23 cellular contexts compared by ENCODE assay signal in genomic region chr5:50715001-50715400, GRCh38. TPM values are rescaled to one million over a fixed set of nuclear protein-coding genes. Genes with fewer than 3 reads are reported as not detected.
A peak's percentile ranks its signal among the peaks of the same experiment; 100 is the strongest.
DNase-seq lines count a peak whose midpoint lies in the region; ATAC-seq, FAIRE-seq and TF ChIP-seq lines count a peak whose summit lies in the region.
"Had no signal": no experiment of that assay in that cellular context is flagged by ENCODE, and none has a peak within 500 bp of the region (broad histone marks: within the 10 kb centered on the region; RNA-seq: fewer than 3 reads in every experiment).

No MANE protein-coding gene starts in this region.

- H3K4me1 ChIP-seq in HepG2 (ENCODE audit: insufficient read depth, low read length) = no peaks in the 10 kb centered on the region
- H3K4me1 ChIP-seq: uterus had no signal

- H3K36me3 ChIP-seq in HepG2 (replicated peaks in 1 of 2; ENCODE audit: control insufficient read depth in 1 of 2, insufficient read depth in 2 of 2, low read length in 2 of 2) = no peaks in the 10 kb centered on the region
- H3K36me3 ChIP-seq: esophagus squamous epithelium, ovary, right atrium auricular region, uterus had no signal

- peak overlapping the region; percentile 35 for H3K4me3 Mint-ChIP-seq in T-helper 2 cell treated with Interferon-gamma antibody and Interleukin-4, amounts not matched to agents 5 μg/mL and 100 μg/mL, for 36 hours
- peak overlapping the region; percentile 28 for H3K4me3 Mint-ChIP-seq in activated T-helper 17 cell treated with anti-CD3 and anti-CD28 coated beads, Interleukin-2, amount 50 U/mL, for 72 hours
- peak overlapping the region; percentile 74 for H3K4me3 Mint-ChIP-seq in natural killer cell

- no peaks in the 10 kb centered on the region for H3K27me3 ChIP-seq in HepG2 (ENCODE audit: control insufficient read depth in 1 of 2, insufficient read depth in 2 of 2, low read length in 2 of 2)
- H3K27me3 ChIP-seq: esophagus squamous epithelium, ovary, right atrium auricular region, uterus had no signal

- no peak overlapping the region for H3K27ac ChIP-seq in HepG2 (ENCODE audit: extremely low read length, insufficient read depth, low read length)
- H3K27ac ChIP-seq: 22Rv1, esophagus squamous epithelium, ovary, right atrium auricular region, SK-N-MC, uterus had no signal

- peaks cover 42% of the 10 kb centered on the region for H3K4me1 Mint-ChIP-seq in T-helper 2 cell treated with Interferon-gamma antibody and Interleukin-4, amounts not matched to agents 5 μg/mL and 100 μg/mL, for 36 hours (ENCODE audit: low read depth)
- peaks cover 62% of the 10 kb centered on the region for H3K4me1 Mint-ChIP-seq in activated T-helper 17 cell treated with anti-CD3 and anti-CD28 coated beads, Interleukin-2, amount 50 U/mL, for 72 hours
- peaks cover 82 to 89% of the 10 kb centered on the region in 2 donors for H3K4me1 Mint-ChIP-seq in natural killer cell

- no peaks in the 10 kb centered on the region for H3K79me2 ChIP-seq in HepG2 (ENCODE audit: insufficient read depth, low read length)

- H3K4me3 ChIP-seq in HepG2 (replicated peaks in 1 of 3; ENCODE audit: insufficient read depth in 1 of 3, low read depth in 2 of 3, low read length in 3 of 3) = no peak overlapping the region
- H3K4me3 ChIP-seq: esophagus squamous epithelium, lung, ovary, right atrium auricular region, SK-N-MC, uterus had no signal

- BruUV-seq in HepG2 (replicated peaks; lab: Mats Ljungman, UMichigan) = no TSS peak

- TF ChIP-seq RAD21 in HepG2 (CRISPR knock-in tag; IDR thresholded peaks at IDR 0.05) = no peak

- CTCF ChIA-PET in HepG2 (lab: Yijun Ruan, JAX; ENCODE audit: low intra/inter-chr PET ratio, low total read pairs) = no interaction called here

- TF ChIP-seq EP300 in HepG2 (IDR thresholded peaks at IDR 0.05; ENCODE audit: low read depth in 2 of 2, low read length in 2 of 2) (no peak), HepG2 (CRISPR knock-in tag; IDR thresholded peaks at IDR 0.05; ENCODE audit: borderline replicate concordance) (no peak)

- H3K9ac ChIP-seq in HepG2 (ENCODE audit: insufficient read depth, low read depth, low read length) = no peak overlapping the region

- TF ChIP-seq CTCF in natural killer cell (IDR thresholded peaks at IDR 0.05) (no peak), HepG2 (CRISPR knock-in tag; IDR thresholded peaks at IDR 0.05) (no peak)

- ATAC-seq in activated T-helper 17 cell treated with anti-CD3 and anti-CD28 coated beads, Interleukin-2, amount 50 U/mL, for 72 hours (replicated peaks) = no peak
- ATAC-seq in natural killer cell = peak in 1 of 3 donors; percentile 41
- ATAC-seq in HepG2 = no peak
- ATAC-seq in GM19351 (IDR thresholded peaks at IDR 0.05; ENCODE audit: unreplicated experiment) = no peak

- H3K36me3 Mint-ChIP-seq in T-helper 2 cell treated with Interferon-gamma antibody and Interleukin-4, amounts not matched to agents 5 μg/mL and 100 μg/mL, for 36 hours (ENCODE audit: low read depth) = peaks cover 27% of the 10 kb centered on the region
- peaks cover 1% of the 10 kb centered on the region for H3K36me3 Mint-ChIP-seq in activated T-helper 17 cell treated with anti-CD3 and anti-CD28 coated beads, Interleukin-2, amount 50 U/mL, for 72 hours (ENCODE audit: low read depth)
- H3K36me3 Mint-ChIP-seq in natural killer cell = no peaks in the 10 kb centered on the region

- no peak overlapping the region for H3K27ac Mint-ChIP-seq in T-helper 2 cell treated with Interferon-gamma antibody and Interleukin-4, amounts not matched to agents 5 μg/mL and 100 μg/mL, for 36 hours
- H3K27ac Mint-ChIP-seq in activated T-helper 17 cell treated with anti-CD3 and anti-CD28 coated beads, Interleukin-2, amount 50 U/mL, for 72 hours = peak overlapping the region; percentile 18
- peak overlapping the region; percentile 84 to 89 for H3K27ac Mint-ChIP-seq in natural killer cell

- H3K9me3 Mint-ChIP-seq in T-helper 2 cell treated with Interferon-gamma antibody and Interleukin-4, amounts not matched to agents 5 μg/mL and 100 μg/mL, for 36 hours = no peaks in the 10 kb centered on the region
- no peaks in the 10 kb centered on the region for H3K9me3 Mint-ChIP-seq in activated T-helper 17 cell treated with anti-CD3 and anti-CD28 coated beads, Interleukin-2, amount 50 U/mL, for 72 hours
- H3K9me3 Mint-ChIP-seq in natural killer cell = no peaks in the 10 kb centered on the region

- POLR2A ChIA-PET in HepG2 (lab: Yijun Ruan, JAX) = no interaction called here

- H4K20me1 ChIP-seq in HepG2 (ENCODE audit: insufficient read depth, low read length) = no peaks in the 10 kb centered on the region

- H3K27me3 Mint-ChIP-seq in T-helper 2 cell treated with Interferon-gamma antibody and Interleukin-4, amounts not matched to agents 5 μg/mL and 100 μg/mL, for 36 hours (ENCODE audit: low read depth) = no peaks in the 10 kb centered on the region
- no peaks in the 10 kb centered on the region for H3K27me3 Mint-ChIP-seq in activated T-helper 17 cell treated with anti-CD3 and anti-CD28 coated beads, Interleukin-2, amount 50 U/mL, for 72 hours
- H3K27me3 Mint-ChIP-seq in natural killer cell (ENCODE audit: low read depth in 2 of 2) = no peaks in the 10 kb centered on the region

- in situ Hi-C loops in HepG2 (cut with HindIII; ENCODE audit: extremely low pct_ligation_motif_present, low pct_unique_long_range_greater_than_20kb) = no loop called here

- FAIRE-seq in GM19239 (lab: Jason Lieb, UNC) (peak; percentile 58), HepG2 (lab: Jason Lieb, UNC) (no peak)
- FAIRE-seq: D721Med, G401.6 had no signal

- H3K9me3 ChIP-seq in HepG2 (ENCODE audit: low read length) = no peaks in the 10 kb centered on the region
- H3K9me3 ChIP-seq: esophagus squamous epithelium, ovary, right atrium auricular region, uterus had no signal

- DNase-seq in T-helper 2 cell treated with Interferon-gamma antibody and Interleukin-4, amounts not matched to agents 5 μg/mL and 100 μg/mL, for 36 hours (ENCODE audit: low spot score) = no peak
- DNase-seq in T-helper 2 cell (no peak), GM19239 (ENCODE audit: insufficient read length, low spot score) (no peak), natural killer cell (no peak), HepG2 (ENCODE audit: low spot score) (no peak), NCI-H1436 treated with DMSO at 0.1 percent for 48 hours (lab: John Stamatoyannopoulos, UW) (no peak)
- DNase-seq: activated naive CD4-positive, alpha-beta T cell; AML-193; effector memory CD4-positive, alpha-beta T cell; esophagus squamous epithelium; NCI-H446 treated with DMSO at 0.1 percent for 48 hours; ovary; stimulated activated CD4-positive, alpha-beta T cell treated with anti-CD3 and anti-CD28 coated beads, Interleukin-12 subunit alpha, Interleukin-12 subunit beta, amount 100 ng/mL, for 4 hours; T1000; uterus had no signal

- no peak overlapping the region for H3K4me2 ChIP-seq in HepG2 (ENCODE audit: low read depth, low read length)

- intact Hi-C loops in natural killer cell (cut with micrococcal nuclease) = no loop called here
- intact Hi-C loops in HepG2 (cut with micrococcal nuclease; ENCODE audit: unreplicated experiment) = no loop called here

- no peak for TF ChIP-seq POLR2A in HepG2 (IDR thresholded peaks at IDR 0.05; ENCODE audit: insufficient read depth in 1 of 2, low read depth in 2 of 2, low read length in 2 of 2)

- no peak overlapping the region for H2AFZ ChIP-seq in HepG2 (ENCODE audit: low read length)

- 1% methylated on average over 5 of the region's 5 CpGs for WGBS in HepG2 (ENCODE audit: low lambda C conversion rate)

RNA-seq across cellular contexts. Expression of gene PARP8, which starts 48.6 kb away (rescaled TPM):
- 10 to 100 TPM; 32.4 to 57.2 TPM for total RNA-seq in activated T-helper 17 cell treated with anti-CD3 and anti-CD28 coated beads, Interleukin-2, amount 50 U/mL, for 72 hours
- 100 to 1,000 TPM; 359 to 395 (median 372) TPM for total RNA-seq in natural killer cell
- total RNA-seq in HepG2 (2016; rRNA removed; fragmentation: Illumina TruSeq; extraction: Trizol) = 0.08 and 0.29 TPM in 2 replicates
- total RNA-seq in HepG2 (2016; cell fraction: cytosol; rRNA removed; fragmentation: Illumina TruSeq; extraction: Trizol; ENCODE audit: low read depth) = 0.09 TPM in 1 of 2 replicates, not detected in the other
- total RNA-seq in HepG2 (2016; cell fraction: insoluble cytoplasmic fraction; rRNA removed; fragmentation: Illumina TruSeq; extraction: Trizol) = not detected in 2 replicates
- total RNA-seq in HepG2 (2016; cell fraction: membrane; rRNA removed; fragmentation: Illumina TruSeq; extraction: Trizol) = not detected in 2 replicates
- total RNA-seq in HepG2 (2016; cell fraction: nucleus; rRNA removed; fragmentation: Illumina TruSeq; extraction: Trizol) = 0.56 and 1.4 TPM in 2 replicates
- polyA plus RNA-seq in HepG2 (2011; rRNA removed) = 0.04 and 0.11 TPM in 2 replicates
- 0.01 TPM in 1 of 2 replicates, not detected in the other for polyA plus RNA-seq in HepG2 (2011; cell fraction: cytosol; rRNA removed)
- 0.19 and 0.21 TPM in 2 replicates for polyA plus RNA-seq in HepG2 (2011; cell fraction: nucleus; rRNA removed)
- not detected in 2 replicates for polyA plus RNA-seq in HepG2 (2012)
- polyA plus RNA-seq in HepG2 (2016; cell fraction: cytosol; fragmentation: Illumina TruSeq; extraction: Trizol; ENCODE audit: low read depth) = not detected in 2 replicates
- not detected in 2 replicates for polyA plus RNA-seq in HepG2 (2016; cell fraction: insoluble cytoplasmic fraction; fragmentation: Illumina TruSeq; extraction: Trizol; ENCODE audit: low read depth)
- polyA plus RNA-seq in HepG2 (2016; cell fraction: membrane; fragmentation: Illumina TruSeq; extraction: Trizol; ENCODE audit: low read depth) = not detected in 2 replicates
- not detected in 2 replicates for polyA plus RNA-seq in HepG2 (2016; cell fraction: nucleus; fragmentation: Illumina TruSeq; extraction: Trizol; ENCODE audit: insufficient read depth, low read depth)
- 4.1 TPM in 1 of 2 replicates, not detected in the other for polyA minus RNA-seq in HepG2 (2011; rRNA and poly(A)+ RNA removed; ENCODE audit: low replicate concordance)
- polyA minus RNA-seq in HepG2 (2011; cell fraction: cytosol; rRNA and poly(A)+ RNA removed) = not detected in 2 replicates
- 0.52 and 0.62 TPM in 2 replicates for polyA minus RNA-seq in HepG2 (2011; cell fraction: nucleus; rRNA and poly(A)+ RNA removed)

Comparison
In these comparisons a context has a peak if more than half of its experiments do, and no peak if none do; other contexts are left out.
1. RNA of gene PARP8, which starts 48.6 kb away (total RNA-seq): 359 to 395 TPM in natural killer cell and 32.4 to 57.2 TPM in activated T-helper 17 cell treated with anti-CD3 and anti-CD28 coated beads, Interleukin-2, amount 50 U/mL, for 72 hours; 0.08 to 1.4 TPM in HepG2; every median in the first group is over 10 times any median in the second.
2. Peak in every context shown above with its lines, with median percentiles within 50 percentile points of each other: H3K4me3 Mint-ChIP-seq.